ENCODE assay signal across 8 cellular contexts in the genomic region with DNA sequence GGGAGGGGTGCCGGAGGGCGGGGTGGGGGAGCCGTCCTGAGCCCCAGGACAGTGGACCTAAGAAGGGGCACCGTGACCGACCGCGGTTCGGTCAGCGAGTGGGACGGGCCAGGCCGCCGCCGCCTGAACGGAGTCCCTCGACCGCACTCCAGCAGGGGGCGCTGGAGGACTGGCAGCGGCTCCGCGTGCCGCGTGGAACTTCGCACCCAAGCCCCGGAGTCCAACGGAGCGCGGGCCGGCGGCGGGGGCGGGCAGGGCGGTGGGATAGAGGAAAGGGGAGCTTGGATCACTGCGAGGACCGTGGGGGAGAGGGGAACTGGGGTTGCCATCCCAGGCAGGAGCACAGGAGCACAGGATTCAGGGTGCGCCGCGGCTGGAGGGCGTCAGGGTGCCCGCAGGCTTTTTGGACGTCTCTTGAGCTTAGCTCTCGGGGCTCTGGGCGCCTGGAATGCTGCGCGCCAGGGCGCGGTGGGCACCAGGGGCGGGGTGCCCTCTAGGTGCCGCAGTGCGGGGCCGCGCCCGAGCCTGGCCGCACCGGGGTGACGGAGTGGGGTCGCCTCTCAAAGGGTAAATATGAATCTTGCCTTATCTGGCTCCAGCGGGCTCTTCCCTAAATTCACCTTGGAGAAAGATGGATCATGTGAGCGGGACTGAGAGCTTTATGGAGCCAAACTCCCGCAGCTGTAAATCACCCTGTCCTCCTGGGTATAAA. TPM values are rescaled to one million over a fixed set of nuclear protein-coding genes. Genes with fewer than 3 reads are reported as not detected.
DNase-seq lines count a peak whose midpoint lies in the region; ATAC-seq and FAIRE-seq lines count a peak whose summit lies in the region.

No MANE protein-coding gene starts in this region.

- H3K9me3 ChIP-seq in CD4-positive, alpha-beta memory T cell (ENCODE audit: control insufficient read depth in 1 of 2, low read length in 2 of 2), result no peaks in the 10 kb centered on the region
- no peaks in the 10 kb centered on the region for H3K9me3 ChIP-seq in skeletal muscle satellite cell (replicated peaks; ENCODE audit: low read length)

- CTCF ChIA-PET in CD4-positive, alpha-beta memory T cell (lab: Charles Lee; ENCODE audit: partially characterized antibody), result interaction anchor here (0.8 to 4.5 kb wide), 5 partner anchors 9 to 138 kb away, joined by 3 to 33 read pairs (median 4); no protein-coding TSS in a partner anchor

- intact Hi-C loops in CD4-positive, alpha-beta memory T cell (cut with micrococcal nuclease), result loop anchor here (1.0 kb wide), 2 partner anchors 35 to 278 kb away; no protein-coding TSS in a partner anchor

- H3K36me3 ChIP-seq in CD4-positive, alpha-beta memory T cell (ENCODE audit: insufficient read depth, low read length), result no peaks in the 10 kb centered on the region
- H3K36me3 ChIP-seq in skeletal muscle satellite cell (ENCODE audit: insufficient read depth, low read length), result no peaks in the 10 kb centered on the region

- peaks cover 1 to 17% (median 11%) of the 10 kb centered on the region in 4 donors for H3K4me1 Mint-ChIP-seq in CD4-positive, alpha-beta memory T cell

- no peak for FAIRE-seq in HTR-8/SVneo (lab: Jason Lieb, UNC)

- peaks cover 32% of the 10 kb centered on the region for H3K27me3 ChIP-seq in CD4-positive, alpha-beta memory T cell (ENCODE audit: insufficient read depth, low read length)
- H3K27me3 ChIP-seq in skeletal muscle satellite cell (ENCODE audit: control insufficient read depth, insufficient read depth, low read length), result peaks cover 77% of the 10 kb centered on the region

- POLR2A ChIA-PET in CD4-positive, alpha-beta memory T cell (lab: Charles Lee; ENCODE audit: partially characterized antibody), result no interaction called here

- peak; percentile 57 to 76 (median 68) for DNase-seq in CD4-positive, alpha-beta memory T cell
- DNase-seq in HTR-8/SVneo (ENCODE audit: insufficient read length, low spot score) (peak; percentile 74), T-helper 2 cell (peak; percentile 36 to 59 (median 57)), amniotic epithelial cell (ENCODE audit: low read depth) (peak; percentile 16), hepatic stellate cell (ENCODE audit: low spot score) (peak; percentile 80)

- H3K4me1 ChIP-seq in CD4-positive, alpha-beta memory T cell (ENCODE audit: insufficient read depth, low read length), result peaks cover 18% of the 10 kb centered on the region
- no peaks in the 10 kb centered on the region for H3K4me1 ChIP-seq in skeletal muscle satellite cell (ENCODE audit: control insufficient read depth, insufficient read depth, low read length)

- H3K9ac ChIP-seq in skeletal muscle satellite cell (ENCODE audit: low read depth, low read length), result no peak overlapping the region

- H3K4me3 Mint-ChIP-seq in CD4-positive, alpha-beta memory T cell, result peak overlapping the region in 6 of 8 donors; percentile 13 to 54 (median 44)

- H3K27ac Mint-ChIP-seq in CD4-positive, alpha-beta memory T cell, result no peak overlapping the region

- ATAC-seq in GM18858 (IDR thresholded peaks at IDR 0.05; ENCODE audit: unreplicated experiment), result no peak
- no peak for ATAC-seq in HG03196 (IDR thresholded peaks at IDR 0.05; ENCODE audit: unreplicated experiment)

- peak overlapping the region; percentile 71 for H3K4me2 ChIP-seq in skeletal muscle satellite cell (ENCODE audit: low read length)

- no peaks in the 10 kb centered on the region for H3K9me3 Mint-ChIP-seq in CD4-positive, alpha-beta memory T cell

- peaks cover 40 to 46% of the 10 kb centered on the region in 2 donors for H3K27me3 Mint-ChIP-seq in CD4-positive, alpha-beta memory T cell

- H3K4me3 ChIP-seq in CD4-positive, alpha-beta memory T cell (ENCODE audit: low read length in 2 of 2), result peak overlapping the region in 1 of 2 donors; percentile 14
- peak overlapping the region; percentile 34 for H3K4me3 ChIP-seq in skeletal muscle satellite cell (ENCODE audit: low read length)

- H3K27ac ChIP-seq in CD4-positive, alpha-beta memory T cell (ENCODE audit: low read depth, low read length), result no peak overlapping the region

- no peaks in the 10 kb centered on the region for H3K36me3 Mint-ChIP-seq in CD4-positive, alpha-beta memory T cell

RNA-seq across cellular contexts. Expression of a gene that starts 0.4 kb away (rescaled TPM):
- total RNA-seq in CD4-positive, alpha-beta memory T cell, result not detected
- not detected for polyA plus RNA-seq in CD4-positive, alpha-beta memory T cell
- total RNA-seq in skeletal muscle satellite cell (2012; rRNA removed), result not detected in 2 replicates

RNA-seq across cellular contexts. Expression of a gene that starts 0.6 kb away (rescaled TPM):
- not detected for total RNA-seq in CD4-positive, alpha-beta memory T cell
- not detected for polyA plus RNA-seq in CD4-positive, alpha-beta memory T cell
- not detected in 2 replicates for total RNA-seq in skeletal muscle satellite cell (2012; rRNA removed)

RNA-seq across cellular contexts. Expression of a gene that starts 12.0 kb away (rescaled TPM):
- total RNA-seq in CD4-positive, alpha-beta memory T cell, result not detected
- polyA plus RNA-seq in CD4-positive, alpha-beta memory T cell, result not detected
- total RNA-seq in skeletal muscle satellite cell (2012; rRNA removed), result not detected in 2 replicates

RNA-seq across cellular contexts. Expression of a gene that starts 30.3 kb away (rescaled TPM):
- total RNA-seq in CD4-positive, alpha-beta memory T cell, result not detected
- polyA plus RNA-seq in CD4-positive, alpha-beta memory T cell, result not detected
- total RNA-seq in skeletal muscle satellite cell (2012; rRNA removed), result not detected in 2 replicates

RNA-seq across cellular contexts. Expression of a gene that starts 48.9 kb away (rescaled TPM):
- total RNA-seq in CD4-positive, alpha-beta memory T cell, result 10 to 100 TPM; 17.5 to 19.5 TPM
- 1 to 10 TPM; 3.0 to 5.1 TPM for polyA plus RNA-seq in CD4-positive, alpha-beta memory T cell
- under 0.01 and 1.1 TPM in 2 replicates for total RNA-seq in skeletal muscle satellite cell (2012; rRNA removed)

Comparison
In these comparisons a context has a peak if more than half of its experiments do, and no peak if none do; other contexts are left out.
1. DNase-seq: peak in every context shown above with its lines; median percentile 80 in hepatic stellate cell; 74 in HTR-8/SVneo; 68 in CD4-positive, alpha-beta memory T cell; 57 in T-helper 2 cell; 16 in amniotic epithelial cell.